Comparison of ENCODE assay signal across 16 cellular contexts in genomic region chr4:165512464-165512863, GRCh38.
DNase-seq lines count a peak whose midpoint lies in the region; TF ChIP-seq lines count a peak whose summit lies in the region.
"Had no signal": no experiment of that assay in that cellular context is flagged by ENCODE, and none has a peak within 500 bp of the region (broad histone marks: within the 10 kb centered on the region; RNA-seq: fewer than 3 reads in every experiment).

No MANE protein-coding gene starts in this region.

- H3K4me3 ChIP-seq in fibroblast of villous mesenchyme (ENCODE audit: low read depth, low read length): no peak overlapping the region
- H3K4me3 ChIP-seq: BLaER1 treated with 17β-estradiol and CSF1 and Interleukin-3, amounts not matched to agents 10 nM and 100 nM; SJSA1 had no signal

- no peak for TF ChIP-seq CTCF in fibroblast of villous mesenchyme (IDR thresholded peaks at IDR 0.05; ENCODE audit: insufficient read depth, low read depth, low read length)

- DNase-seq in SHP77 (lab: John Stamatoyannopoulos, UW) (peak; percentile 7 to 14), SHP77 treated with DMSO at 0.1 percent for 48 hours (lab: John Stamatoyannopoulos, UW) (no peak), SK-N-DZ (ENCODE audit: low spot score) (peak; percentile 55), fibroblast of villous mesenchyme (ENCODE audit: low read depth) (peak; percentile 4), glomerular visceral epithelial cell (ENCODE audit: extremely low spot score) (no peak), activated gamma-delta T cell treated with Interleukin-2 at 50 U/mL for 16 hours (no peak), NCI-H1048 (lab: John Stamatoyannopoulos, UW) (no peak)
- no peak for DNase-seq in stimulated activated CD8-positive, alpha-beta memory T cell treated with anti-CD3 and anti-CD28 coated beads, Interleukin-4, amount 100 ng/mL, for 48 hours
- DNase-seq: Calu3; CD8-positive, alpha-beta T cell; MM.1S; NCI-H1930; NCI-H748 treated with DMSO at 0.1 percent for 48 hours; PC-3 had no signal

Comparison
In these comparisons a context has a peak if more than half of its experiments do, and no peak if none do; other contexts are left out.
1. DNase-seq: peak in SHP77 (2 of 2), SK-N-DZ (single experiment) and fibroblast of villous mesenchyme (single experiment); none in SHP77 treated with DMSO at 0.1 percent for 48 hours (single experiment), glomerular visceral epithelial cell (single experiment), activated gamma-delta T cell treated with Interleukin-2 at 50 U/mL for 16 hours (single experiment), NCI-H1048 (single experiment) and stimulated activated CD8-positive, alpha-beta memory T cell treated with anti-CD3 and anti-CD28 coated beads, Interleukin-4, amount 100 ng/mL, for 48 hours (single experiment).